ENCODE assay signal across 31 cellular contexts in genomic region chr12:4607056-4607455, GRCh38. TPM values are rescaled to one million over a fixed set of nuclear protein-coding genes. Genes with fewer than 3 reads are reported as not detected.
DNase-seq lines count a peak whose midpoint lies in the region; ATAC-seq and TF ChIP-seq lines count a peak whose summit lies in the region.
"Had no signal": no experiment of that assay in that cellular context is flagged by ENCODE, and none has a peak within 500 bp of the region (broad histone marks: within the 10 kb centered on the region; RNA-seq: fewer than 3 reads in every experiment).

No MANE protein-coding gene starts in this region.

- no peak overlapping the region for H4K5ac ChIP-seq in mesendoderm (ENCODE audit: low read length)

- H3K56ac ChIP-seq in mesendoderm (ENCODE audit: low read length): no peak overlapping the region

- H3K27ac Mint-ChIP-seq in activated naive CD8-positive, alpha-beta T cell: no peak overlapping the region
- no peak overlapping the region for H3K27ac Mint-ChIP-seq in activated naive CD8-positive, alpha-beta T cell treated with anti-CD3 and anti-CD28 coated beads, Interleukin-2, amount 50 U/mL, for 24 hours
- peak overlapping the region; percentile 50 for H3K27ac Mint-ChIP-seq in type B pancreatic cell
- H3K27ac Mint-ChIP-seq: activated CD4-positive, alpha-beta memory T cell treated with anti-CD3 and anti-CD28 coated beads, Interleukin-2, amount 10 ng/mL, durations not matched to agents 7 days and 5 days; activated naive CD8-positive, alpha-beta T cell treated with anti-CD3 and anti-CD28 coated beads, Interleukin-2, amount 10 ng/mL, durations not matched to agents 7 days and 5 days; T-helper 1 cell treated with Interleukin-12 subunit alpha and Interleukin-12 subunit beta and Interleukin-4 antibody, amounts not matched to agents 30 μg/mL and 1 μg/mL, for 36 hours had no signal

- peak overlapping the region; percentile 8 for H3K4me3 Mint-ChIP-seq in activated naive CD8-positive, alpha-beta T cell
- no peak overlapping the region for H3K4me3 Mint-ChIP-seq in activated naive CD8-positive, alpha-beta T cell treated with anti-CD3 and anti-CD28 coated beads, Interleukin-2, amount 50 U/mL, for 24 hours
- H3K4me3 Mint-ChIP-seq in type B pancreatic cell: peak overlapping the region; percentile 72
- H3K4me3 Mint-ChIP-seq: activated CD4-positive, alpha-beta memory T cell treated with anti-CD3 and anti-CD28 coated beads, Interleukin-2, amount 10 ng/mL, durations not matched to agents 7 days and 5 days; activated naive CD8-positive, alpha-beta T cell treated with anti-CD3 and anti-CD28 coated beads, Interleukin-2, amount 10 ng/mL, durations not matched to agents 7 days and 5 days; T-helper 1 cell treated with Interleukin-12 subunit alpha and Interleukin-12 subunit beta and Interleukin-4 antibody, amounts not matched to agents 30 μg/mL and 1 μg/mL, for 36 hours had no signal

- H3K4me3 ChIP-seq in mesendoderm (ENCODE audit: low read length): no peak overlapping the region
- no peak overlapping the region for H3K4me3 ChIP-seq in upper lobe of right lung
- H3K4me3 ChIP-seq: A549, HAP-1, prostate gland, right lobe of liver, SK-N-MC, tibial artery had no signal

- peaks cover 1% of the 10 kb centered on the region for H3K27me3 Mint-ChIP-seq in activated naive CD8-positive, alpha-beta T cell
- peaks cover 6% of the 10 kb centered on the region for H3K27me3 Mint-ChIP-seq in activated naive CD8-positive, alpha-beta T cell treated with anti-CD3 and anti-CD28 coated beads, Interleukin-2, amount 50 U/mL, for 24 hours
- peaks cover 24% of the 10 kb centered on the region for H3K27me3 Mint-ChIP-seq in type B pancreatic cell

- no peaks in the 10 kb centered on the region for H3K79me1 ChIP-seq in mesendoderm (ENCODE audit: low read length)

- no peak overlapping the region for H3K4me2 ChIP-seq in mesendoderm (ENCODE audit: low read length)
- H3K4me2 ChIP-seq: A549 had no signal

- H3K36me3 Mint-ChIP-seq in activated naive CD8-positive, alpha-beta T cell: no peaks in the 10 kb centered on the region
- H3K36me3 Mint-ChIP-seq in activated naive CD8-positive, alpha-beta T cell treated with anti-CD3 and anti-CD28 coated beads, Interleukin-2, amount 50 U/mL, for 24 hours (ENCODE audit: low read depth): peaks cover 4% of the 10 kb centered on the region
- peaks cover 28% of the 10 kb centered on the region for H3K36me3 Mint-ChIP-seq in type B pancreatic cell

- H4K8ac ChIP-seq in mesendoderm (ENCODE audit: low read depth, low read length): no peak overlapping the region

- no peak overlapping the region for H2AK5ac ChIP-seq in mesendoderm (ENCODE audit: low read length)

- TF ChIP-seq CTCF in type B pancreatic cell (conservative IDR thresholded peaks at IDR 0.05) (no peak), upper lobe of right lung (IDR thresholded peaks at IDR 0.05) (no peak)

- H2BK5ac ChIP-seq in mesendoderm (ENCODE audit: low read length): no peak overlapping the region

- no peak overlapping the region for H3K9ac ChIP-seq in mesendoderm (ENCODE audit: low read length)

- intact Hi-C loops in upper lobe of right lung (cut with DNase I): no loop called here

- H3K4me1 ChIP-seq in mesendoderm (ENCODE audit: control insufficient read depth, low read depth, low read length): no peaks in the 10 kb centered on the region
- H3K4me1 ChIP-seq in upper lobe of right lung: peaks cover 5% of the 10 kb centered on the region
- H3K4me1 ChIP-seq: prostate gland had no signal

- no peaks in the 10 kb centered on the region for H3K9me3 ChIP-seq in upper lobe of right lung
- H3K9me3 ChIP-seq: A549, HAP-1, prostate gland, right lobe of liver, tibial artery had no signal

- no peak for DNase-seq in activated naive CD8-positive, alpha-beta T cell treated with anti-CD3 and anti-CD28 coated beads, Interleukin-2, amount 50 U/mL, for 24 hours
- DNase-seq in amniotic epithelial cell (ENCODE audit: low read depth) (peak; percentile 11), mesendoderm (peak; percentile 20), type B pancreatic cell (ENCODE audit: extremely low spot score, unreplicated experiment) (no peak), EL (no peak), upper lobe of right lung (no peak)
- no peak for DNase-seq in stimulated activated naive CD8-positive, alpha-beta T cell treated with anti-CD3 and anti-CD28 coated beads, Interleukin-15, Interleukin-2, amounts not matched to agents 100 U/mL and 50 U/mL, for 24 hours
- DNase-seq: activated CD4-positive, alpha-beta memory T cell treated with anti-CD3 and anti-CD28 coated beads, Interleukin-2, amount 10 ng/mL, durations not matched to agents 7 days and 5 days; activated CD4-positive, alpha-beta T cell treated with anti-CD3 and anti-CD28 coated beads for 1 hour; activated CD8-positive, alpha-beta memory T cell treated with anti-CD3 and anti-CD28 coated beads, Interleukin-2, amount 50 U/mL, for 4 hours; activated naive CD8-positive, alpha-beta T cell treated with anti-CD3 and anti-CD28 coated beads, Interleukin-2, amount 10 ng/mL, durations not matched to agents 7 days and 5 days; cerebellar nuclear complex; DMS153; hippocampal formation; KBM-7; left cardiac atrium; mammary epithelial cell; NCI-H2029; NCI-H510A treated with DMSO at 0.1 percent for 48 hours; NK-92 treated with Interleukin-12 subunit alpha and Interleukin-12 subunit beta, amount 100 ng/mL, for 24 hours; right lobe of liver; stimulated activated CD4-positive, alpha-beta T cell treated with anti-CD3 and anti-CD28 coated beads, Interleukin-12 subunit alpha, Interleukin-12 subunit beta, amount 100 ng/mL, for 4 hours; stimulated activated CD4-positive, alpha-beta T cell treated with anti-CD3 and anti-CD28 coated beads, Interleukin-4, amount 100 ng/mL, for 1 hour; tibial artery had no signal

- H3K27ac ChIP-seq in mesendoderm (ENCODE audit: low read depth, low read length) (no peak overlapping the region), upper lobe of right lung (no peak overlapping the region)
- H3K27ac ChIP-seq: A549, HL-60, prostate gland, right lobe of liver, SK-N-MC, tibial artery had no signal

- ATAC-seq in activated naive CD8-positive, alpha-beta T cell treated with anti-CD3 and anti-CD28 coated beads, Interleukin-2, amount 50 U/mL, for 24 hours: no peak
- ATAC-seq in stimulated activated naive CD8-positive, alpha-beta T cell treated with anti-CD3 and anti-CD28 coated beads, Interleukin-15, Interleukin-2, amounts not matched to agents 100 U/mL and 50 U/mL, for 24 hours: no peak
- no peak for ATAC-seq in upper lobe of right lung
- ATAC-seq: A549, right lobe of liver had no signal

- no peak overlapping the region for H2BK120ac ChIP-seq in mesendoderm (ENCODE audit: low read depth, low read length)

- H3K36me3 ChIP-seq in mesendoderm (ENCODE audit: control insufficient read depth, insufficient read depth, low read length) (no peaks in the 10 kb centered on the region), upper lobe of right lung (peaks cover 21% of the 10 kb centered on the region)
- H3K36me3 ChIP-seq: HAP-1 had no signal

- H2BK15ac ChIP-seq in mesendoderm (replicated peaks; ENCODE audit: low read depth): no peak overlapping the region

- H3K27me3 ChIP-seq in mesendoderm (ENCODE audit: insufficient read depth, low read length, poor library complexity): no peaks in the 10 kb centered on the region
- H3K27me3 ChIP-seq in upper lobe of right lung: no peaks in the 10 kb centered on the region
- H3K27me3 ChIP-seq: right lobe of liver, tibial artery had no signal

- no peak overlapping the region for H3K4ac ChIP-seq in mesendoderm (ENCODE audit: low read depth, low read length)

- peaks cover 26% of the 10 kb centered on the region for H3K4me1 Mint-ChIP-seq in activated naive CD8-positive, alpha-beta T cell (ENCODE audit: low read depth)
- H3K4me1 Mint-ChIP-seq in activated naive CD8-positive, alpha-beta T cell treated with anti-CD3 and anti-CD28 coated beads, Interleukin-2, amount 50 U/mL, for 24 hours: peaks cover 21% of the 10 kb centered on the region
- H3K4me1 Mint-ChIP-seq in type B pancreatic cell (ENCODE audit: unreplicated experiment): peaks cover 5% of the 10 kb centered on the region

- H3K79me2 ChIP-seq in mesendoderm (ENCODE audit: control insufficient read depth, insufficient read depth, low read length): no peaks in the 10 kb centered on the region

- no CpG with 5 or more reads among the region's 3 CpGs for WGBS in mesendoderm (ENCODE audit: extremely low coverage, insufficient coverage, low lambda C conversion rate)

- H3K18ac ChIP-seq in mesendoderm (ENCODE audit: low read length): no peak overlapping the region

- no peak overlapping the region for H3K23ac ChIP-seq in mesendoderm (ENCODE audit: low read length)

- H3K9me3 Mint-ChIP-seq in activated naive CD8-positive, alpha-beta T cell (ENCODE audit: low read depth): no peaks in the 10 kb centered on the region
- H3K9me3 Mint-ChIP-seq in activated naive CD8-positive, alpha-beta T cell treated with anti-CD3 and anti-CD28 coated beads, Interleukin-2, amount 50 U/mL, for 24 hours: no peaks in the 10 kb centered on the region
- H3K9me3 Mint-ChIP-seq in type B pancreatic cell: no peaks in the 10 kb centered on the region
- H3K9me3 Mint-ChIP-seq: activated CD4-positive, alpha-beta memory T cell treated with anti-CD3 and anti-CD28 coated beads, Interleukin-2, amount 10 ng/mL, durations not matched to agents 7 days and 5 days; activated naive CD8-positive, alpha-beta T cell treated with anti-CD3 and anti-CD28 coated beads, Interleukin-2, amount 10 ng/mL, durations not matched to agents 7 days and 5 days; T-helper 1 cell treated with Interleukin-12 subunit alpha and Interleukin-12 subunit beta and Interleukin-4 antibody, amounts not matched to agents 30 μg/mL and 1 μg/mL, for 36 hours had no signal

RNA-seq across cellular contexts. Expression of gene AKAP3, which starts 41.8 kb away (rescaled TPM):
- polyA plus RNA-seq in mesendoderm (2013, experiment 1 of 2): 0.56 TPM
- 0.66 TPM for polyA plus RNA-seq in mesendoderm (2013, experiment 2 of 2)
- total RNA-seq in type B pancreatic cell (ENCODE audit: low replicate concordance) (3.8 and 7.6 TPM in 2 replicates), upper lobe of right lung (1.9 TPM)

RNA-seq across cellular contexts. Expression of gene NDUFA9, which starts 41.9 kb away (rescaled TPM):
- 61.8 TPM for polyA plus RNA-seq in mesendoderm (2013, experiment 1 of 2)
- 61.6 TPM for polyA plus RNA-seq in mesendoderm (2013, experiment 2 of 2)
- total RNA-seq in type B pancreatic cell (ENCODE audit: low replicate concordance) (90.5 and 272 TPM in 2 replicates), upper lobe of right lung (70.3 TPM)

RNA-seq across cellular contexts. Expression of gene DYRK4, which starts 45.0 kb away (rescaled TPM):
- 7.0 TPM for polyA plus RNA-seq in mesendoderm (2013, experiment 1 of 2)
- polyA plus RNA-seq in mesendoderm (2013, experiment 2 of 2): 8.0 TPM
- total RNA-seq in type B pancreatic cell (ENCODE audit: low replicate concordance): 31.6 and 57.7 TPM in 2 replicates
- total RNA-seq in upper lobe of right lung: 30.1 TPM

Comparison
In these comparisons a context has a peak if more than half of its experiments do, and no peak if none do; other contexts are left out.
1. DNase-seq: peak in amniotic epithelial cell (single experiment) and mesendoderm (single experiment); none in activated naive CD8-positive, alpha-beta T cell treated with anti-CD3 and anti-CD28 coated beads, Interleukin-2, amount 50 U/mL, for 24 hours (single experiment), type B pancreatic cell (single experiment), EL (single experiment), stimulated activated naive CD8-positive, alpha-beta T cell treated with anti-CD3 and anti-CD28 coated beads, Interleukin-15, Interleukin-2, amounts not matched to agents 100 U/mL and 50 U/mL, for 24 hours (single experiment) and upper lobe of right lung (single experiment).